ENCODE assay signal across 21 cellular contexts in genomic region chr12:29234552-29234951, GRCh38.
DNase-seq lines count a peak whose midpoint lies in the region; ATAC-seq and TF ChIP-seq lines count a peak whose summit lies in the region.
"Had no signal": no experiment of that assay in that cellular context is flagged by ENCODE, and none has a peak within 500 bp of the region (broad histone marks: within the 10 kb centered on the region; RNA-seq: fewer than 3 reads in every experiment).

No MANE protein-coding gene starts in this region.

- H3K4me3 ChIP-seq in OCI-LY3 (ENCODE audit: low read length), result no peak overlapping the region
- no peak overlapping the region for H3K4me3 ChIP-seq in brain microvascular endothelial cell (ENCODE audit: low read depth, low read length)
- no peak overlapping the region for H3K4me3 ChIP-seq in neutrophil (ENCODE audit: low read depth in 1 of 2, low read length in 1 of 2)
- H3K4me3 ChIP-seq: A549; BLaER1 treated with 17β-estradiol and CSF1 and Interleukin-3, amounts not matched to agents 10 nM and 100 nM; GM12878; GM23338 had no signal

- H3K79me2 ChIP-seq in OCI-LY3 (ENCODE audit: low read length), result no peaks in the 10 kb centered on the region

- DNase-seq in NCI-H2227 (lab: John Stamatoyannopoulos, UW; ENCODE audit: unreplicated experiment) (peak; percentile 38), brain microvascular endothelial cell (no peak), NCI-H2081 (lab: John Stamatoyannopoulos, UW) (no peak), islet precursor cell (no peak)
- DNase-seq: 8988T; ACHN; AML-193; BE2C; CD4-positive, alpha-beta T cell; CD8-positive, alpha-beta memory T cell; DMS 273 treated with DMSO at 0.1 percent for 48 hours; GDM1; H9 had no signal

- in situ Hi-C loops in brain microvascular endothelial cell (cut with HindIII; ENCODE audit: low pct_ligation_motif_present, low sequenced_read_pairs), result no loop called here

- no peaks in the 10 kb centered on the region for H3K27me3 ChIP-seq in OCI-LY3 (ENCODE audit: low read depth, low read length)
- H3K27me3 ChIP-seq in brain microvascular endothelial cell (replicated peaks), result no peaks in the 10 kb centered on the region
- H3K27me3 ChIP-seq in neutrophil, result no peaks in the 10 kb centered on the region
- H3K27me3 ChIP-seq: BE2C had no signal

- H4K20me1 ChIP-seq in OCI-LY3 (ENCODE audit: insufficient read depth, low read length), result no peaks in the 10 kb centered on the region
- H4K20me1 ChIP-seq: BLaER1 treated with 17β-estradiol and CSF1 and Interleukin-3, amounts not matched to agents 10 nM and 100 nM had no signal

- H3K9me3 ChIP-seq in OCI-LY3 (ENCODE audit: insufficient read depth, low read length) (no peaks in the 10 kb centered on the region), neutrophil (no peaks in the 10 kb centered on the region)
- H3K9me3 ChIP-seq: A549, BE2C had no signal

- H3K36me3 ChIP-seq in OCI-LY3 (replicated peaks; ENCODE audit: low read depth, low read length), result no peaks in the 10 kb centered on the region
- H3K36me3 ChIP-seq in brain microvascular endothelial cell (replicated peaks), result no peaks in the 10 kb centered on the region
- H3K36me3 ChIP-seq in neutrophil, result no peaks in the 10 kb centered on the region

- H3K9ac ChIP-seq in OCI-LY3 (ENCODE audit: low read length), result no peak overlapping the region
- H3K9ac ChIP-seq: BLaER1 treated with 17β-estradiol and CSF1 and Interleukin-3, amounts not matched to agents 10 nM and 100 nM had no signal

- H3K4me1 ChIP-seq in OCI-LY3 (ENCODE audit: low read length) (peaks cover 8% of the 10 kb centered on the region), neutrophil (ENCODE audit: control insufficient read depth in 1 of 2, insufficient read depth in 1 of 2, low read depth in 1 of 2, low read length in 1 of 2) (peaks cover 0 to 5% of the 10 kb centered on the region in 2 experiments)
- H3K4me1 ChIP-seq: A549; BLaER1 treated with 17β-estradiol and CSF1 and Interleukin-3, amounts not matched to agents 10 nM and 100 nM had no signal

- ATAC-seq in HG02981 (IDR thresholded peaks at IDR 0.05; ENCODE audit: unreplicated experiment), result no peak
- ATAC-seq: A549, GM12878, GM23338, HCT116 had no signal

- H3K4me2 ChIP-seq in OCI-LY3 (ENCODE audit: low read length), result peak overlapping the region; percentile 11; the same call in 1 of the 2 replicates
- H3K4me2 ChIP-seq: A549; BLaER1 treated with 17β-estradiol and CSF1 and Interleukin-3, amounts not matched to agents 10 nM and 100 nM; GM23338 had no signal

- H3K27ac ChIP-seq in OCI-LY3 (ENCODE audit: low read length), result no peak overlapping the region
- H3K27ac ChIP-seq in brain microvascular endothelial cell, result peak overlapping the region; percentile 24
- H3K27ac ChIP-seq in neutrophil, result peak overlapping the region; percentile 50
- H3K27ac ChIP-seq: A549; BLaER1 treated with 17β-estradiol and CSF1 and Interleukin-3, amounts not matched to agents 10 nM and 100 nM had no signal

- TF ChIP-seq CTCF in OCI-LY3 (IDR thresholded peaks at IDR 0.05; ENCODE audit: low read depth, low read length) (no peak), brain microvascular endothelial cell (IDR thresholded peaks at IDR 0.05; ENCODE audit: low read depth, low read length, missing control alignments) (no peak), neutrophil (IDR thresholded peaks at IDR 0.05) (no peak)

- no peak overlapping the region for H2AFZ ChIP-seq in OCI-LY3 (ENCODE audit: low read depth, low read length)
- H2AFZ ChIP-seq: GM23338 had no signal
